In the genomic region with DNA sequence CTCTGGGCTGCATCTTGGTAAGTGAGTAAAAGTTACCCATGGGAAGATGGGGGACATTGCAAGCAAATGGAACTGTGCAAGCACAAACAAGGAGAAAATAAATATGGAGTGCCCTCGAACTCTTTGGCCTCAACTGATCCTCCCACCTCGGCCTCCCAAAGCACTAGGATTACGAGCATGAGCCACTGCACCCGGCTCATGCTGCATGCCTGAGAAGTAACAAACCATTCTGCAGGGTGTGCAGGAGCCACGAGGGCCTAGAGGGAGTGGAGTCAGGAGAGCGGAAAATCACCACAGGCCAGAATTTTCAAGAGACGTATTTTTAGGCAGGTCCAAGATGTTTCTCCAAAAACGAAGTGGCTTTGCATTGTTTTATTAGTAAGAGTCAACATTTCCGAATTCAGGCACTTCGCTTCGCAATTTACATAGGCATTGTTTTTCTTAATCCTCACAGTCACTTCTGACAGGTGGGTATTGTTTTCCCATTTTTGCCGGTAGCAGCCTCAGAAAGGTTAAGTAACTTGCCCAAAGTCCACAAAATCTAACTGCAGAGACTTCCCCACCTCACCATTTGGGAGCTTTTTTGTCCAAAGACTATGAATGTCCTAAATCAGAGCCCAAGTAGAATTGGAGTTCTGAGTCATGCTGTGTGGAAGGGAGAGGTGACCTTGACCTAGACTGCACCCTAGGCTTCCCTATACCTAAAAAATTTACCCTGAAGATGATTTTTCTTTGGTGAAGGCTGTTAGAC, we compare ENCODE assay signal across 25 cellular contexts.
"Had no signal": no experiment of that assay in that cellular context is flagged by ENCODE, and none has a peak within 500 bp of the region (broad histone marks: within the 10 kb centered on the region; RNA-seq: fewer than 3 reads in every experiment).

No MANE protein-coding gene starts in this region.

- H3K27me3 ChIP-seq: breast epithelium, colonic mucosa, dorsolateral prefrontal cortex, esophagus muscularis mucosa, gastroesophageal sphincter, uterus had no signal

- FAIRE-seq: keratinocyte had no signal

- H3K4me1 ChIP-seq: breast epithelium, colonic mucosa, uterus had no signal

- ATAC-seq: activated CD4-positive, alpha-beta T cell treated with anti-CD3 and anti-CD28 coated beads for 36 hours; activated T-cell treated with anti-CD3 and anti-CD28 coated beads, Interleukin-2, amount 50 U/mL, for 4 hours; effector memory CD8-positive, alpha-beta T cell; gastroesophageal sphincter; left colon; mucosa of descending colon; stimulated activated memory B cell treated with anti-CD40 and anti-IgM and Interleukin-4, amounts not matched to agents 10 μg/mL and 1 μg/mL and 100 μg/mL, for 72 hours had no signal

- H3K36me3 ChIP-seq: breast epithelium, colonic mucosa, uterus had no signal

- H3K9me3 ChIP-seq: breast epithelium, colonic mucosa, esophagus muscularis mucosa, gastroesophageal sphincter, mucosa of descending colon, uterus had no signal

- DNase-seq: activated B cell treated with CpG ODN at 0.5 μM for 24 hours; activated CD4-positive, alpha-beta T cell treated with anti-CD3 and anti-CD28 coated beads for 36 hours; activated CD4-positive, alpha-beta T cell treated with anti-CD3 and anti-CD28 coated beads, Interleukin-2, amount 50 U/mL, for 4 hours; activated CD8-positive, alpha-beta memory T cell treated with anti-CD3 and anti-CD28 coated beads for 24 hours; activated CD8-positive, alpha-beta memory T cell treated with anti-CD3 and anti-CD28 coated beads, Interleukin-2, amount 50 U/mL, for 4 hours; activated naive CD4-positive, alpha-beta T cell treated with Interleukin-2 at 50 U/mL for 16 hours; activated naive CD8-positive, alpha-beta T cell treated with anti-CD3 and anti-CD28 coated beads for 36 hours; activated T-cell treated with anti-CD3 and anti-CD28 coated beads, Interleukin-2, amount 50 U/mL, for 4 hours; colonic mucosa; dorsolateral prefrontal cortex; effector memory CD8-positive, alpha-beta T cell; head of caudate nucleus; hypothalamus; left colon; mucosa of descending colon; nephron progenitor cell; retina; T-helper 9 cell; trophoblast cell; uterus had no signal

- H3K4me3 ChIP-seq: breast epithelium, colonic mucosa, dorsolateral prefrontal cortex, esophagus muscularis mucosa, gastroesophageal sphincter, mucosa of descending colon, uterus had no signal

- H3K27ac ChIP-seq: breast epithelium, colonic mucosa, esophagus muscularis mucosa, gastroesophageal sphincter, uterus had no signal
